ENCODE assay signal across 8 cellular contexts in the genomic region with DNA sequence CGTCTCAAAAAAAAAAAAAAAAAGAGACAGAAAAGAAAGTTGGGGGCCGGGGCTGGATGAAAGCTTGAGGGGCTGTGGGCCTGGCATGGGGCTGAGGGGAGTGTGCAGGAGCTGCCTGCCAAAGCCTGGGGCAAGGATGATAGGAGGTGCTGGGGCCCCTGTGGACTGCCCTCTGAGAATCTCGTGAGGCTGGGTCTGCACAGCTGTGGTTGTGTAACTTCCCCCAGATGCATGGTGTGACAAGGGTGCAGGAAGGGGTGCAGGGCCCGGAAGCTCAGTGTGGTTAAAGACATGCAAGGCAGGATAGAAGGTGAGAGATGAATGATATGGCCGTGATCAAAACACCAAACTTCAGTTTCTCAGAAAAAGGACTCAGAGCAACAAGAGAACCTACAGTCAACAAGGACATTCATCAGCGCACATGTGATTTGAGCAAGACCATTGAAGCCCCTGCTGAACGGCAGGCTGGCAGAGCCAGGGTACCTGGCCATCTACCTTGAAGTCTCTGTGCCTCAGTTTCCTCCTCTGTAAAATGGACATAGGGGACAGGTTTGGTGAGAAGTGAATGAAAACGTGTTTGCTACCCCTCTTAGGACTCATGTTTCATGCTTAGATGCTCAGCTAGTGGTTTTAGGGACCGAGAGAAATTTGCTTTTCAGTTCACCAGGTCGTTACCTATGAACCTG. TPM values are rescaled to one million over a fixed set of nuclear protein-coding genes. Genes with fewer than 3 reads are reported as not detected.
A peak's percentile ranks its signal among the peaks of the same experiment; 100 is the strongest.
DNase-seq lines count a peak whose midpoint lies in the region; ATAC-seq and TF ChIP-seq lines count a peak whose summit lies in the region.

No MANE protein-coding gene starts in this region.

- H3K18ac ChIP-seq in mesendoderm (ENCODE audit: low read length): no peak overlapping the region

- no peak overlapping the region for H3K23ac ChIP-seq in mesendoderm (ENCODE audit: low read length)

- H3K9me3 Mint-ChIP-seq in chondrocyte (ENCODE audit: low read depth): no peaks in the 10 kb centered on the region

- CTCF ChIA-PET in GM10248 (lab: Yijun Ruan, JAX): interaction anchor here (1.0 to 5.3 kb wide), 8 partner anchors 9 to 54 kb away, joined by 3 to 38 read pairs (median 13); partner anchors contain the start of gene ZSCAN10

- ATAC-seq in HG02642 (IDR thresholded peaks at IDR 0.05; ENCODE audit: poor library complexity, unreplicated experiment) (peak; percentile 51), T-helper 17 cell (peak; percentile 90)

- H3K4me3 ChIP-seq in colonic mucosa (no peak overlapping the region), mesendoderm (ENCODE audit: low read length) (no peak overlapping the region)

- H2BK5ac ChIP-seq in mesendoderm (ENCODE audit: low read length): no peak overlapping the region

- TF ChIP-seq CTCF in GM10248 (IDR thresholded peaks at IDR 0.05; ENCODE audit: control extremely low read depth, extremely low read depth, low read depth, missing control alignments) (no peak), colonic mucosa (IDR thresholded peaks at IDR 0.05) (no peak), chondrocyte (IDR thresholded peaks at IDR 0.05) (no peak)

- H3K36me3 ChIP-seq in colonic mucosa: no peaks in the 10 kb centered on the region
- no peaks in the 10 kb centered on the region for H3K36me3 ChIP-seq in mesendoderm (ENCODE audit: control insufficient read depth, insufficient read depth, low read length)

- no peak overlapping the region for H4K8ac ChIP-seq in mesendoderm (ENCODE audit: low read depth, low read length)

- H3K27me3 Mint-ChIP-seq in T-helper 17 cell: no peaks in the 10 kb centered on the region
- peaks cover 44% of the 10 kb centered on the region for H3K27me3 Mint-ChIP-seq in chondrocyte (ENCODE audit: low read depth)

- peak; percentile 65 for DNase-seq in GM10248 (ENCODE audit: extremely low spot score)
- DNase-seq in T-helper 17 cell: peak; percentile 54 to 73 (median 67)
- peak; percentile 39 for DNase-seq in colonic mucosa
- peak; percentile 68 for DNase-seq in stimulated activated CD8-positive, alpha-beta memory T cell treated with anti-CD3 and anti-CD28 coated beads, Interleukin-4, amount 100 ng/mL, for 24 hours (ENCODE audit: low read depth)
- DNase-seq in mesendoderm: no peak
- DNase-seq in chondrocyte (ENCODE audit: low spot score): no peak
- no peak for DNase-seq in occipital lobe (lab: John Stamatoyannopoulos, UW)

- H4K5ac ChIP-seq in mesendoderm (ENCODE audit: low read length): no peak overlapping the region

- no peak overlapping the region for H3K56ac ChIP-seq in mesendoderm (ENCODE audit: low read length)

- peak overlapping the region; percentile 98 for H3K27ac Mint-ChIP-seq in T-helper 17 cell
- H3K27ac Mint-ChIP-seq in chondrocyte (ENCODE audit: unreplicated experiment): no peak overlapping the region

- no peaks in the 10 kb centered on the region for H3K27me3 ChIP-seq in colonic mucosa
- no peaks in the 10 kb centered on the region for H3K27me3 ChIP-seq in mesendoderm (ENCODE audit: insufficient read depth, low read length, poor library complexity)

- intact Hi-C loops in colonic mucosa (cut with DNase I): no loop called here

- H2BK120ac ChIP-seq in mesendoderm (ENCODE audit: low read depth, low read length): no peak overlapping the region

- no peak overlapping the region for H3K4ac ChIP-seq in mesendoderm (ENCODE audit: low read depth, low read length)

- H3K4me1 Mint-ChIP-seq in T-helper 17 cell: peaks cover 71% of the 10 kb centered on the region
- no peaks in the 10 kb centered on the region for H3K4me1 Mint-ChIP-seq in chondrocyte (ENCODE audit: low read depth)

- H3K79me2 ChIP-seq in mesendoderm (ENCODE audit: control insufficient read depth, insufficient read depth, low read length): no peaks in the 10 kb centered on the region

- H3K27ac ChIP-seq in colonic mucosa (peak overlapping the region; percentile 40), mesendoderm (ENCODE audit: low read depth, low read length) (no peak overlapping the region)

- H3K36me3 Mint-ChIP-seq in T-helper 17 cell (ENCODE audit: low read depth): peaks cover 3% of the 10 kb centered on the region
- peaks cover 2% of the 10 kb centered on the region for H3K36me3 Mint-ChIP-seq in chondrocyte (ENCODE audit: low read depth)

- H3K4me3 Mint-ChIP-seq in T-helper 17 cell: peak overlapping the region; percentile 91
- H3K4me3 Mint-ChIP-seq in chondrocyte (ENCODE audit: unreplicated experiment): no peak overlapping the region

- H2AK5ac ChIP-seq in mesendoderm (ENCODE audit: low read length): no peak overlapping the region

- no peaks in the 10 kb centered on the region for H3K4me1 ChIP-seq in colonic mucosa
- H3K4me1 ChIP-seq in mesendoderm (ENCODE audit: control insufficient read depth, low read depth, low read length): no peaks in the 10 kb centered on the region

- H2BK15ac ChIP-seq in mesendoderm (replicated peaks; ENCODE audit: low read depth): no peak overlapping the region

- H3K9me3 ChIP-seq in T-helper 17 cell (ENCODE audit: control insufficient read depth, low read length, poor library complexity, severe bottlenecking) (no peaks in the 10 kb centered on the region), colonic mucosa (no peaks in the 10 kb centered on the region)

- POLR2A ChIA-PET in GM10248 (lab: Yijun Ruan, JAX): interaction anchor here (0.5 to 1.1 kb wide), 3 partner anchors 8 to 70 kb away, joined by 3 read pairs; no protein-coding TSS in a partner anchor

- no CpG with 5 or more reads among the region's 10 CpGs for WGBS in mesendoderm (ENCODE audit: extremely low coverage, insufficient coverage, low lambda C conversion rate)

- H3K4me2 ChIP-seq in mesendoderm (ENCODE audit: low read length): no peak overlapping the region

- H3K79me1 ChIP-seq in mesendoderm (ENCODE audit: low read length): no peaks in the 10 kb centered on the region

- H3K9ac ChIP-seq in colonic mucosa (ENCODE audit: low read depth in 2 of 2, low read length in 2 of 2): no peak overlapping the region
- no peak overlapping the region for H3K9ac ChIP-seq in mesendoderm (ENCODE audit: low read length)

RNA-seq across cellular contexts. Expression of gene IL32, which starts 9.6 kb away (rescaled TPM):
- 1,000 to 10,000 TPM; 1,099 to 1,147 TPM for total RNA-seq in T-helper 17 cell
- total RNA-seq in colonic mucosa: 100 to 1,000 TPM; 256 to 329 TPM
- 7.4 TPM for polyA plus RNA-seq in mesendoderm (2013, experiment 1 of 2)
- polyA plus RNA-seq in mesendoderm (2013, experiment 2 of 2): 6.8 TPM
- total RNA-seq in chondrocyte: 7.3 to 21.0 TPM (median 17.8 TPM) in 3 replicates
- total RNA-seq in occipital lobe: 1.1 TPM

RNA-seq across cellular contexts. Expression of gene ZSCAN10, which starts 24.1 kb away (rescaled TPM):
- under 1 TPM; 0.12 to 0.26 TPM for total RNA-seq in T-helper 17 cell
- total RNA-seq in colonic mucosa: under 1 TPM in 1 of 2 donors, not detected in 1; 0.86 TPM
- 102 TPM for polyA plus RNA-seq in mesendoderm (2013, experiment 1 of 2)
- 104 TPM for polyA plus RNA-seq in mesendoderm (2013, experiment 2 of 2)
- not detected in 3 replicates for total RNA-seq in chondrocyte
- not detected for total RNA-seq in occipital lobe

RNA-seq across cellular contexts. Expression of gene MMP25, which starts 28.6 kb away (rescaled TPM):
- 1 to 10 TPM; 1.4 to 1.5 TPM for total RNA-seq in T-helper 17 cell
- under 1 TPM; 0.44 to 0.88 TPM for total RNA-seq in colonic mucosa
- polyA plus RNA-seq in mesendoderm (2013, experiment 1 of 2): 8.0 TPM
- polyA plus RNA-seq in mesendoderm (2013, experiment 2 of 2): 8.0 TPM
- 0.34 TPM in 1 of 3 replicates, not detected in the others for total RNA-seq in chondrocyte
- total RNA-seq in occipital lobe: 0.62 TPM

RNA-seq across cellular contexts. Expression of gene ZNF205, which starts 37.4 kb away (rescaled TPM):
- total RNA-seq in T-helper 17 cell: not detected
- 10 to 100 TPM in 1 of 2 donors, 1 to 10 TPM in 1; 9.9 to 10.5 TPM for total RNA-seq in colonic mucosa
- polyA plus RNA-seq in mesendoderm (2013, experiment 1 of 2): 9.9 TPM
- 9.8 TPM for polyA plus RNA-seq in mesendoderm (2013, experiment 2 of 2)
- total RNA-seq in chondrocyte: 12.9 to 13.7 TPM (median 13.2 TPM) in 3 replicates
- 18.9 TPM for total RNA-seq in occipital lobe

RNA-seq across cellular contexts. Expression of gene BICDL2, which starts 38.3 kb away (rescaled TPM):
- not detected for total RNA-seq in T-helper 17 cell
- 10 to 100 TPM; 56.6 to 83.9 TPM for total RNA-seq in colonic mucosa
- polyA plus RNA-seq in mesendoderm (2013, experiment 1 of 2): 3.4 TPM
- 3.6 TPM for polyA plus RNA-seq in mesendoderm (2013, experiment 2 of 2)
- total RNA-seq in chondrocyte: not detected in 3 replicates
- total RNA-seq in occipital lobe: not detected

Comparison
In these comparisons a context has a peak if more than half of its experiments do, and no peak if none do; other contexts are left out.
1. DNase-seq: peak in GM10248 (single experiment), T-helper 17 cell (3 of 3), colonic mucosa (single experiment) and stimulated activated CD8-positive, alpha-beta memory T cell treated with anti-CD3 and anti-CD28 coated beads, Interleukin-4, amount 100 ng/mL, for 24 hours (single experiment); none in mesendoderm (single experiment), chondrocyte (single experiment) and occipital lobe (single experiment).
2. RNA of gene IL32, which starts 9.6 kb away (total RNA-seq): 1,099 to 1,147 TPM in T-helper 17 cell and 256 to 329 TPM in colonic mucosa; 7.3 to 21.0 TPM in chondrocyte and 1.1 TPM in occipital lobe (single experiment); every median in the first group is over 10 times any median in the second.